In genomic region chr17:69961488-69962145, GRCh38 we compare ENCODE assay signal across 12 cellular contexts.
DNase-seq lines count a peak whose midpoint lies in the region; ATAC-seq and TF ChIP-seq lines count a peak whose summit lies in the region.
"Had no signal": no experiment of that assay in that cellular context is flagged by ENCODE, and none has a peak within 500 bp of the region (broad histone marks: within the 10 kb centered on the region; RNA-seq: fewer than 3 reads in every experiment).

No MANE protein-coding gene starts in this region.

- TF ChIP-seq CTCF in astrocyte of the cerebellum (IDR thresholded peaks at IDR 0.05; ENCODE audit: low read depth, low read length, missing control alignments) (no peak), testis (IDR thresholded peaks at IDR 0.05) (no peak)

- no peaks in the 10 kb centered on the region for H3K36me3 ChIP-seq in testis (ENCODE audit: low read depth, missing control alignments)
- no peaks in the 10 kb centered on the region for H3K36me3 ChIP-seq in CD4-positive, alpha-beta memory T cell (ENCODE audit: insufficient read depth, low read length)
- H3K36me3 ChIP-seq: right lobe of liver had no signal

- H3K4me3 ChIP-seq in astrocyte of the cerebellum (ENCODE audit: low read depth, low read length): no peak overlapping the region
- H3K4me3 ChIP-seq in testis: no peak overlapping the region
- H3K4me3 ChIP-seq in CD4-positive, alpha-beta memory T cell (ENCODE audit: low read length in 2 of 2): no peak overlapping the region
- H3K4me3 ChIP-seq: right lobe of liver had no signal

- 26 to 37% methylated on average over 7 of the region's 7 CpGs for WGBS in testis, 2 donors

- no peaks in the 10 kb centered on the region for H3K36me3 Mint-ChIP-seq in CD4-positive, alpha-beta memory T cell
- H3K36me3 Mint-ChIP-seq: activated naive CD4-positive, alpha-beta T cell treated with anti-CD3 and anti-CD28 coated beads, Interleukin-2, amount 50 U/mL, for 24 hours had no signal

- H3K9me3 ChIP-seq in testis: no peaks in the 10 kb centered on the region
- H3K9me3 ChIP-seq in CD4-positive, alpha-beta memory T cell (ENCODE audit: control insufficient read depth in 1 of 2, low read length in 2 of 2): no peaks in the 10 kb centered on the region
- H3K9me3 ChIP-seq: right lobe of liver had no signal

- no peak overlapping the region for H3K4me3 Mint-ChIP-seq in CD4-positive, alpha-beta memory T cell
- H3K4me3 Mint-ChIP-seq: activated naive CD4-positive, alpha-beta T cell treated with anti-CD3 and anti-CD28 coated beads, Interleukin-2, amount 50 U/mL, for 24 hours; T-helper 17 cell had no signal

- in situ Hi-C loops in astrocyte of the cerebellum (cut with HindIII; ENCODE audit: low sequenced_read_pairs): no loop called here

- H3K4me1 Mint-ChIP-seq in CD4-positive, alpha-beta memory T cell: no peaks in the 10 kb centered on the region
- H3K4me1 Mint-ChIP-seq: activated naive CD4-positive, alpha-beta T cell treated with anti-CD3 and anti-CD28 coated beads, Interleukin-2, amount 50 U/mL, for 24 hours; T-helper 17 cell had no signal

- POLR2A ChIA-PET in CD4-positive, alpha-beta memory T cell (lab: Charles Lee; ENCODE audit: partially characterized antibody): no interaction called here

- intact Hi-C loops in testis (cut with DNase I; ENCODE audit: low total_unique reads): no loop called here
- intact Hi-C loops in CD4-positive, alpha-beta memory T cell (cut with micrococcal nuclease): no loop called here

- H3K9me3 Mint-ChIP-seq in CD4-positive, alpha-beta memory T cell: peaks cover 0 to 4% (median 0%) of the 10 kb centered on the region in 8 donors
- H3K9me3 Mint-ChIP-seq: activated naive CD4-positive, alpha-beta T cell treated with anti-CD3 and anti-CD28 coated beads, Interleukin-2, amount 50 U/mL, for 24 hours had no signal

- CTCF ChIA-PET in CD4-positive, alpha-beta memory T cell (lab: Charles Lee; ENCODE audit: partially characterized antibody): no interaction called here

- peaks cover 3% of the 10 kb centered on the region for H3K4me1 ChIP-seq in testis
- H3K4me1 ChIP-seq in CD4-positive, alpha-beta memory T cell (ENCODE audit: insufficient read depth, low read length): no peaks in the 10 kb centered on the region
- H3K4me1 ChIP-seq: right lobe of liver had no signal

- H3K27me3 Mint-ChIP-seq in CD4-positive, alpha-beta memory T cell: no peaks in the 10 kb centered on the region
- H3K27me3 Mint-ChIP-seq: activated naive CD4-positive, alpha-beta T cell treated with anti-CD3 and anti-CD28 coated beads, Interleukin-2, amount 50 U/mL, for 24 hours; T-helper 17 cell had no signal

- no peak for TF ChIP-seq POLR2A in testis (IDR thresholded peaks at IDR 0.05)

- H3K27me3 ChIP-seq in testis: no peaks in the 10 kb centered on the region
- H3K27me3 ChIP-seq in CD4-positive, alpha-beta memory T cell (ENCODE audit: insufficient read depth, low read length): no peaks in the 10 kb centered on the region

- ATAC-seq in HG03045 (IDR thresholded peaks at IDR 0.05; ENCODE audit: unreplicated experiment): no peak
- ATAC-seq: T-helper 17 cell had no signal

- H3K27ac ChIP-seq in testis: no peak overlapping the region
- no peak overlapping the region for H3K27ac ChIP-seq in CD4-positive, alpha-beta memory T cell (ENCODE audit: low read depth, low read length)
- H3K27ac ChIP-seq: right lobe of liver had no signal

- H3K27ac Mint-ChIP-seq in CD4-positive, alpha-beta memory T cell: no peak overlapping the region
- H3K27ac Mint-ChIP-seq: activated naive CD4-positive, alpha-beta T cell treated with anti-CD3 and anti-CD28 coated beads, Interleukin-2, amount 50 U/mL, for 24 hours; T-helper 17 cell had no signal

- peak; percentile 26 for DNase-seq in SHP77 (lab: John Stamatoyannopoulos, UW)
- no peak for DNase-seq in SHP77 treated with DMSO at 0.1 percent for 48 hours (lab: John Stamatoyannopoulos, UW)
- peak; percentile 52 for DNase-seq in astrocyte of the cerebellum (ENCODE audit: low read depth)
- DNase-seq in left kidney (ENCODE audit: low read depth, low spot score): peak; percentile 10
- peak; percentile 54 for DNase-seq in testis
- DNase-seq in cerebellum (ENCODE audit: low spot score): no peak
- DNase-seq in CD4-positive, alpha-beta memory T cell: no peak
- DNase-seq: cortex of kidney, right lobe of liver, T-helper 17 cell had no signal

Comparison
In these comparisons a context has a peak if more than half of its experiments do, and no peak if none do; other contexts are left out.
1. DNase-seq: peak in SHP77 (2 of 2), astrocyte of the cerebellum (single experiment), left kidney (single experiment) and testis (single experiment); none in SHP77 treated with DMSO at 0.1 percent for 48 hours (single experiment), cerebellum (single experiment) and CD4-positive, alpha-beta memory T cell (0 of 5).